In genomic region chr22:32721328-32722180, GRCh38 we compare ENCODE assay signal across 1 cellular context.
TF ChIP-seq lines count a peak whose summit lies in the region.

No MANE protein-coding gene starts in this region.

TF ChIP-seq in IMR-90, 13 proteins besides CTCF, POLR2A, EP300 and RAD21 (continued from another document):
- TF ChIP-seq, protein P1, sequence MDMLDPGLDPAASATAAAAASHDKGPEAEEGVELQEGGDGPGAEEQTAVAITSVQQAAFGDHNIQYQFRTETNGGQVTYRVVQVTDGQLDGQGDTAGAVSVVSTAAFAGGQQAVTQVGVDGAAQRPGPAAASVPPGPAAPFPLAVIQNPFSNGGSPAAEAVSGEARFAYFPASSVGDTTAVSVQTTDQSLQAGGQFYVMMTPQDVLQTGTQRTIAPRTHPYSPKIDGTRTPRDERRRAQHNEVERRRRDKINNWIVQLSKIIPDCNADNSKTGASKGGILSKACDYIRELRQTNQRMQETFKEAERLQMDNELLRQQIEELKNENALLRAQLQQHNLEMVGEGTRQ (IDR thresholded peaks at IDR 0.05; ENCODE audit: low read depth, low read length): no peak
- TF ChIP-seq MXI1 (IDR thresholded peaks at IDR 0.05; ENCODE audit: borderline replicate concordance, low read depth, low read length) (no peak), RFX5 (IDR thresholded peaks at IDR 0.05; ENCODE audit: low read depth, low read length) (no peak)
TF ChIP-seq in IMR-90: peak in this region for 0.
